In genomic region chr2:188721231-188721630, GRCh38 we compare ENCODE assay signal across 18 cellular contexts.
A peak's percentile ranks its signal among the peaks of the same experiment; 100 is the strongest.
DNase-seq lines count a peak whose midpoint lies in the region; ATAC-seq and TF ChIP-seq lines count a peak whose summit lies in the region.
"Had no signal": no experiment of that assay in that cellular context is flagged by ENCODE, and none has a peak within 500 bp of the region (broad histone marks: within the 10 kb centered on the region; RNA-seq: fewer than 3 reads in every experiment).

No MANE protein-coding gene starts in this region.

- H3K27ac Mint-ChIP-seq in GM23338, result 0 out of 2 replicates have a peak overlapping the region, but pooled peaks have one; percentile 18
- H3K27ac Mint-ChIP-seq: B cell; CD4-positive, alpha-beta memory T cell; H9; IgD-negative memory B cell had no signal

- no peak for ATAC-seq in GM23338

- H3K9me3 ChIP-seq in colonic mucosa, result no peaks in the 10 kb centered on the region
- no peaks in the 10 kb centered on the region for H3K9me3 ChIP-seq in smooth muscle cell (replicated peaks; ENCODE audit: low read depth)
- H3K9me3 ChIP-seq: Peyer's patch had no signal

- no peak overlapping the region for H3K9ac ChIP-seq in colonic mucosa (ENCODE audit: low read depth in 2 of 2, low read length in 2 of 2)
- no peak overlapping the region for H3K9ac ChIP-seq in smooth muscle cell (ENCODE audit: low read depth)

- no peak for DNase-seq in GM23338 (ENCODE audit: low spot score)
- DNase-seq in colonic mucosa, result peak; percentile 26
- peak; percentile 22 to 54 for DNase-seq in foreskin fibroblast
- DNase-seq in smooth muscle cell (lab: John Stamatoyannopoulos, UW; ENCODE audit: unreplicated experiment), result no peak
- no peak for DNase-seq in activated CD4-positive, alpha-beta T cell treated with anti-CD3 and anti-CD28 coated beads for 48 hours
- no peak for DNase-seq in GM19240 (ENCODE audit: insufficient read length, low spot score)
- no peak for DNase-seq in kidney glomerular epithelial cell (lab: John Stamatoyannopoulos, UW)
- DNase-seq: CD4-positive, alpha-beta memory T cell; DMS79 treated with DMSO at 0.1 percent for 48 hours; GDM1; H9; NCI-H1436; NCI-H2029 treated with DMSO at 0.1 percent for 48 hours; NCI-H510A; Peyer's patch; SHP77 had no signal

- H3K79me2 ChIP-seq in GM23338 (replicated peaks; ENCODE audit: insufficient read depth), result no peaks in the 10 kb centered on the region
- no peaks in the 10 kb centered on the region for H3K79me2 ChIP-seq in smooth muscle cell (ENCODE audit: low read depth)

- H4K20me1 ChIP-seq in GM23338 (replicated peaks; ENCODE audit: insufficient read depth), result no peaks in the 10 kb centered on the region
- no peaks in the 10 kb centered on the region for H4K20me1 ChIP-seq in smooth muscle cell (ENCODE audit: low read depth)

- peak overlapping the region; percentile 43; the same call in 1 of the 2 replicates for H2AFZ ChIP-seq in GM23338
- H2AFZ ChIP-seq in smooth muscle cell (ENCODE audit: low read depth), result peak overlapping the region; percentile 34

- intact Hi-C loops in colonic mucosa (cut with DNase I), result no loop called here

- H3F3A ChIP-seq in GM23338 (replicated peaks; ENCODE audit: low read depth) (no peaks in the 10 kb centered on the region), smooth muscle cell (ENCODE audit: low read depth) (no peaks in the 10 kb centered on the region)

- H3K27ac ChIP-seq in GM23338 (ENCODE audit: low read depth), result no peak overlapping the region
- H3K27ac ChIP-seq in colonic mucosa, result no peak overlapping the region
- no peak overlapping the region for H3K27ac ChIP-seq in smooth muscle cell (ENCODE audit: low read depth)
- H3K27ac ChIP-seq: Peyer's patch had no signal

- H3K27me3 ChIP-seq in GM23338 (ENCODE audit: insufficient read depth), result no peaks in the 10 kb centered on the region
- no peaks in the 10 kb centered on the region for H3K27me3 ChIP-seq in colonic mucosa
- H3K27me3 ChIP-seq in smooth muscle cell (ENCODE audit: low read depth), result no peaks in the 10 kb centered on the region
- H3K27me3 ChIP-seq: Peyer's patch had no signal

- H3K4me1 ChIP-seq in GM23338 (ENCODE audit: insufficient read depth) (no peaks in the 10 kb centered on the region), colonic mucosa (no peaks in the 10 kb centered on the region), smooth muscle cell (ENCODE audit: low read depth) (no peaks in the 10 kb centered on the region)
- H3K4me1 ChIP-seq: Peyer's patch had no signal

- no peaks in the 10 kb centered on the region for H3K27me3 Mint-ChIP-seq in GM23338 (ENCODE audit: insufficient read depth, low read depth, poor library complexity)
- H3K27me3 Mint-ChIP-seq: B cell; CD4-positive, alpha-beta memory T cell; IgD-negative memory B cell had no signal

- H3K4me3 Mint-ChIP-seq in GM23338, result no peak overlapping the region
- H3K4me3 Mint-ChIP-seq: B cell; CD4-positive, alpha-beta memory T cell; H9; IgD-negative memory B cell had no signal

- TF ChIP-seq CTCF in GM23338 (conservative IDR thresholded peaks at IDR 0.05; ENCODE audit: low read depth in 2 of 2) (no peak), colonic mucosa (IDR thresholded peaks at IDR 0.05) (no peak), foreskin fibroblast (IDR thresholded peaks at IDR 0.05; ENCODE audit: low read depth, low read length) (no peak), smooth muscle cell (IDR thresholded peaks at IDR 0.05; ENCODE audit: borderline replicate concordance, insufficient read depth, poor library complexity, severe bottlenecking) (no peak)

- H3K4me2 ChIP-seq in GM23338 (no peak overlapping the region), smooth muscle cell (no peak overlapping the region)

- H3K4me1 Mint-ChIP-seq in GM23338, result peaks cover 5% of the 10 kb centered on the region; the same call in 2 of the 3 replicates
- H3K4me1 Mint-ChIP-seq: B cell; CD4-positive, alpha-beta memory T cell; H9; IgD-negative memory B cell had no signal

- H3K9me2 ChIP-seq in GM23338 (ENCODE audit: insufficient read depth), result no peaks in the 10 kb centered on the region

- no peaks in the 10 kb centered on the region for H3K9me3 Mint-ChIP-seq in GM23338
- H3K9me3 Mint-ChIP-seq: CD4-positive, alpha-beta memory T cell; H9 had no signal

- H3K36me3 ChIP-seq in GM23338 (ENCODE audit: insufficient read depth), result no peaks in the 10 kb centered on the region
- H3K36me3 ChIP-seq in colonic mucosa, result no peaks in the 10 kb centered on the region
- no peaks in the 10 kb centered on the region for H3K36me3 ChIP-seq in smooth muscle cell (ENCODE audit: low read depth)
- H3K36me3 ChIP-seq: Peyer's patch had no signal

- H3K36me3 Mint-ChIP-seq in GM23338 (ENCODE audit: low read depth), result no peaks in the 10 kb centered on the region
- H3K36me3 Mint-ChIP-seq: CD4-positive, alpha-beta memory T cell; IgD-negative memory B cell had no signal

- H3K4me3 ChIP-seq in GM23338, result no peak overlapping the region
- no peak overlapping the region for H3K4me3 ChIP-seq in colonic mucosa
- no peak overlapping the region for H3K4me3 ChIP-seq in foreskin fibroblast (ENCODE audit: low read depth in 1 of 2, low read length in 2 of 2)
- H3K4me3 ChIP-seq in smooth muscle cell, result no peak overlapping the region
- H3K4me3 ChIP-seq: Peyer's patch had no signal

TF ChIP-seq in GM23338, 12 proteins besides CTCF, POLR2A, EP300 and RAD21 (continues in another document):
- TF ChIP-seq ZNF114 (CRISPR knock-in tag; IDR thresholded peaks at IDR 0.05) (no peak), EZH2phosphoT487 (IDR thresholded peaks at IDR 0.05; ENCODE audit: unreplicated experiment) (no peak), ETS1 (IDR thresholded peaks at IDR 0.05) (no peak), NANOG (IDR thresholded peaks at IDR 0.05; ENCODE audit: borderline replicate concordance) (no peak), JUNB (IDR thresholded peaks at IDR 0.05; ENCODE audit: unreplicated experiment) (no peak), CREB1 (CRISPR knock-in tag; IDR thresholded peaks at IDR 0.05; ENCODE audit: low read depth) (no peak)
- TF ChIP-seq, protein P1, sequence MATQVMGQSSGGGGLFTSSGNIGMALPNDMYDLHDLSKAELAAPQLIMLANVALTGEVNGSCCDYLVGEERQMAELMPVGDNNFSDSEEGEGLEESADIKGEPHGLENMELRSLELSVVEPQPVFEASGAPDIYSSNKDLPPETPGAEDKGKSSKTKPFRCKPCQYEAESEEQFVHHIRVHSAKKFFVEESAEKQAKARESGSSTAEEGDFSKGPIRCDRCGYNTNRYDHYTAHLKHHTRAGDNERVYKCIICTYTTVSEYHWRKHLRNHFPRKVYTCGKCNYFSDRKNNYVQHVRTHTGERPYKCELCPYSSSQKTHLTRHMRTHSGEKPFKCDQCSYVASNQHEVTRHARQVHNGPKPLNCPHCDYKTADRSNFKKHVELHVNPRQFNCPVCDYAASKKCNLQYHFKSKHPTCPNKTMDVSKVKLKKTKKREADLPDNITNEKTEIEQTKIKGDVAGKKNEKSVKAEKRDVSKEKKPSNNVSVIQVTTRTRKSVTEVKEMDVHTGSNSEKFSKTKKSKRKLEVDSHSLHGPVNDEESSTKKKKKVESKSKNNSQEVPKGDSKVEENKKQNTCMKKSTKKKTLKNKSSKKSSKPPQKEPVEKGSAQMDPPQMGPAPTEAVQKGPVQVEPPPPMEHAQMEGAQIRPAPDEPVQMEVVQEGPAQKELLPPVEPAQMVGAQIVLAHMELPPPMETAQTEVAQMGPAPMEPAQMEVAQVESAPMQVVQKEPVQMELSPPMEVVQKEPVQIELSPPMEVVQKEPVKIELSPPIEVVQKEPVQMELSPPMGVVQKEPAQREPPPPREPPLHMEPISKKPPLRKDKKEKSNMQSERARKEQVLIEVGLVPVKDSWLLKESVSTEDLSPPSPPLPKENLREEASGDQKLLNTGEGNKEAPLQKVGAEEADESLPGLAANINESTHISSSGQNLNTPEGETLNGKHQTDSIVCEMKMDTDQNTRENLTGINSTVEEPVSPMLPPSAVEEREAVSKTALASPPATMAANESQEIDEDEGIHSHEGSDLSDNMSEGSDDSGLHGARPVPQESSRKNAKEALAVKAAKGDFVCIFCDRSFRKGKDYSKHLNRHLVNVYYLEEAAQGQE (IDR thresholded peaks at IDR 0.05; ENCODE audit: unreplicated experiment), result no peak

Comparison
In these comparisons a context has a peak if more than half of its experiments do, and no peak if none do; other contexts are left out.
1. DNase-seq: peak in colonic mucosa (single experiment) and foreskin fibroblast (2 of 2); none in GM23338 (single experiment), smooth muscle cell (single experiment), activated CD4-positive, alpha-beta T cell treated with anti-CD3 and anti-CD28 coated beads for 48 hours (single experiment), GM19240 (single experiment) and kidney glomerular epithelial cell (single experiment).